Comparison of ENCODE assay signal across 30 cellular contexts in the genomic region with DNA sequence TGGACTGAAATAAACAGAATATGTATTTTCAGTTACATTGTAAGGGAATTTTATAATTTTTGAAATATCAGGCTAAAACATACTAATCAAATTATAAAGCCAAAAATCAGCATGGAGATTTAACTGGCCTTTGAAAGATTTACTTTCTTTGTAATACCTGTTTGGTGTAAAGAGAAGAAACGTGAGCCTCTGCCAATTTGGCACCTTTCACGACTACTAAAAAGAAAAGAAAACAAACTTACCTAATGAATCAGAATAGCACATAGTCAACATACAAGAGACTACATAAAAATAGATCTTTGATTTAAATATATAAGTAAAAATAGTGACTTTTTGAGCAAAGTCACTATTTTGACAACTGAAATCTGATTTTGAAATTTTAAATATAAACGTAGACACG.
"Had no signal": no experiment of that assay in that cellular context is flagged by ENCODE, and none has a peak within 500 bp of the region (broad histone marks: within the 10 kb centered on the region; RNA-seq: fewer than 3 reads in every experiment).

No MANE protein-coding gene starts in this region.

- H3K4me3 ChIP-seq: psoas muscle, right lobe of liver, sigmoid colon, suprapubic skin, testis, tibial artery, transverse colon, upper lobe of right lung, uterus had no signal

- H3K9me3 ChIP-seq: neutrophil, psoas muscle, right lobe of liver, sigmoid colon, suprapubic skin, testis, tibial artery, transverse colon, upper lobe of right lung, uterus had no signal

- H3K27me3 Mint-ChIP-seq: naive thymus-derived CD8-positive, alpha-beta T cell; natural killer cell treated with Interleukin-12 subunit alpha and Interleukin-12 subunit beta and Interleukin-15 and Interleukin-18, amount 100 ng/mL, for 72 hours; progenitor cell of endocrine pancreas; stimulated activated naive B cell treated with anti-CD40 and anti-IgM and Interleukin-4, amounts not matched to agents 10 μg/mL and 1 μg/mL and 100 μg/mL, for 72 hours; stimulated activated naive CD8-positive, alpha-beta T cell treated with anti-CD3 and anti-CD28 coated beads, Interleukin-15, Interleukin-2, amounts not matched to agents 100 ng/mL and 50 ng/mL, for 24 hours; type B pancreatic cell had no signal

- H3K27ac Mint-ChIP-seq: natural killer cell treated with Interleukin-12 subunit alpha and Interleukin-12 subunit beta and Interleukin-15 and Interleukin-18, amount 100 ng/mL, for 72 hours; nephron progenitor cell; progenitor cell of endocrine pancreas; stimulated activated effector memory CD8-positive, alpha-beta T cell treated with anti-CD3 and anti-CD28 coated beads, Interleukin-12 subunit alpha, Interleukin-12 subunit beta, amount 100 ng/mL, for 72 hours; stimulated activated naive B cell treated with anti-CD40 and anti-IgM and Interleukin-4, amounts not matched to agents 10 μg/mL and 1 μg/mL and 100 μg/mL, for 72 hours; stimulated activated naive CD8-positive, alpha-beta T cell treated with anti-CD3 and anti-CD28 coated beads, Interleukin-15, Interleukin-2, amounts not matched to agents 100 ng/mL and 50 ng/mL, for 24 hours; type B pancreatic cell had no signal

- H3K4me3 Mint-ChIP-seq: naive thymus-derived CD8-positive, alpha-beta T cell; natural killer cell treated with Interleukin-12 subunit alpha and Interleukin-12 subunit beta and Interleukin-15 and Interleukin-18, amount 100 ng/mL, for 72 hours; nephron progenitor cell; neural crest cell; stimulated activated effector memory CD8-positive, alpha-beta T cell treated with anti-CD3 and anti-CD28 coated beads, Interleukin-12 subunit alpha, Interleukin-12 subunit beta, amount 100 ng/mL, for 72 hours; stimulated activated naive B cell treated with anti-CD40 and anti-IgM and Interleukin-4, amounts not matched to agents 10 μg/mL and 1 μg/mL and 100 μg/mL, for 72 hours; stimulated activated naive CD8-positive, alpha-beta T cell treated with anti-CD3 and anti-CD28 coated beads, Interleukin-15, Interleukin-2, amounts not matched to agents 100 ng/mL and 50 ng/mL, for 24 hours; type B pancreatic cell had no signal

- ATAC-seq: naive thymus-derived CD8-positive, alpha-beta T cell; natural killer cell treated with Interleukin-12 subunit alpha and Interleukin-12 subunit beta and Interleukin-15 and Interleukin-18, amount 100 ng/mL, for 72 hours; psoas muscle; right cardiac atrium; stimulated activated effector memory CD8-positive, alpha-beta T cell treated with anti-CD3 and anti-CD28 coated beads, Interleukin-12 subunit alpha, Interleukin-12 subunit beta, amount 100 ng/mL, for 72 hours; stimulated activated naive B cell treated with anti-CD40 and anti-IgM and Interleukin-4, amounts not matched to agents 10 μg/mL and 1 μg/mL and 100 μg/mL, for 72 hours; upper lobe of right lung had no signal

- H3K4me1 ChIP-seq: parathyroid adenoma, psoas muscle, right lobe of liver, suprapubic skin, testis, tibial artery, transverse colon, upper lobe of right lung, uterus had no signal

- H3K27me3 ChIP-seq: neutrophil, right lobe of liver, sigmoid colon, suprapubic skin, testis, tibial artery, transverse colon, upper lobe of right lung, uterus had no signal

- H3K9me3 Mint-ChIP-seq: naive thymus-derived CD8-positive, alpha-beta T cell; natural killer cell treated with Interleukin-12 subunit alpha and Interleukin-12 subunit beta and Interleukin-15 and Interleukin-18, amount 100 ng/mL, for 72 hours; nephron progenitor cell; neural crest cell; stimulated activated effector memory CD8-positive, alpha-beta T cell treated with anti-CD3 and anti-CD28 coated beads, Interleukin-12 subunit alpha, Interleukin-12 subunit beta, amount 100 ng/mL, for 72 hours; stimulated activated naive B cell treated with anti-CD40 and anti-IgM and Interleukin-4, amounts not matched to agents 10 μg/mL and 1 μg/mL and 100 μg/mL, for 72 hours; stimulated activated naive CD8-positive, alpha-beta T cell treated with anti-CD3 and anti-CD28 coated beads, Interleukin-15, Interleukin-2, amounts not matched to agents 100 ng/mL and 50 ng/mL, for 24 hours; type B pancreatic cell had no signal

- H3K4me1 Mint-ChIP-seq: nephron progenitor cell; neural crest cell; stimulated activated effector memory CD8-positive, alpha-beta T cell treated with anti-CD3 and anti-CD28 coated beads, Interleukin-12 subunit alpha, Interleukin-12 subunit beta, amount 100 ng/mL, for 72 hours; stimulated activated naive B cell treated with anti-CD40 and anti-IgM and Interleukin-4, amounts not matched to agents 10 μg/mL and 1 μg/mL and 100 μg/mL, for 72 hours had no signal

- DNase-seq: naive thymus-derived CD8-positive, alpha-beta T cell; nephron progenitor cell; nucleus accumbens; posterior cingulate gyrus; psoas muscle; right cardiac atrium; right lobe of liver; sigmoid colon; small intestine; stimulated activated CD4-positive, alpha-beta T cell treated with anti-CD3 and anti-CD28 coated beads, Interleukin-15, amount 100 ng/mL, for 24 hours; stimulated activated CD4-positive, alpha-beta T cell treated with anti-CD3 and anti-CD28 coated beads, Interleukin-2, amount 100 ng/mL, for 24 hours; stimulated activated CD4-positive, alpha-beta T cell treated with anti-CD3 and anti-CD28 coated beads, Interleukin-2, amount 100 ng/mL, for 48 hours; stimulated activated CD4-positive, alpha-beta T cell treated with anti-CD3 and anti-CD28 coated beads, Interleukin-4, amount 100 ng/mL, for 24 hours; stimulated activated naive B cell treated with anti-CD40 and anti-IgM and Interleukin-4, amounts not matched to agents 10 μg/mL and 1 μg/mL and 100 μg/mL, for 72 hours; stimulated activated naive CD4-positive, alpha-beta T cell treated with Interleukin-2 at 50 U/mL for 16 hours; substantia nigra; testis; tibial artery; transverse colon; upper lobe of right lung; uterus had no signal

- H3K36me3 ChIP-seq: uterus had no signal

- H3K27ac ChIP-seq: neutrophil, parathyroid adenoma, psoas muscle, right lobe of liver, sigmoid colon, suprapubic skin, testis, tibial artery, transverse colon, upper lobe of right lung, uterus had no signal
